ENCODE assay signal across 8 cellular contexts in genomic region chr17:47895856-47896671, GRCh38. TPM values are rescaled to one million over a fixed set of nuclear protein-coding genes. Genes with fewer than 3 reads are reported as not detected.
A peak's percentile ranks its signal among the peaks of the same experiment; 100 is the strongest.
DNase-seq lines count a peak whose midpoint lies in the region; ATAC-seq and TF ChIP-seq lines count a peak whose summit lies in the region.

Gene SP2, plus strand, starts transcription at chr17:47896236. Its CDS starts 51 bp downstream, at chr17:47896287.

- peaks cover 6% of the 10 kb centered on the region for H3K36me3 Mint-ChIP-seq in IgD-negative memory B cell

- H3K27me3 ChIP-seq in mononuclear cell (ENCODE audit: insufficient read depth, low read length): no peaks in the 10 kb centered on the region

- H3K4me1 Mint-ChIP-seq in IgD-negative memory B cell: peaks cover 15 to 43% (median 32%) of the 10 kb centered on the region in 3 donors

- no peaks in the 10 kb centered on the region for H3K27me3 Mint-ChIP-seq in IgD-negative memory B cell

- H3K4me3 ChIP-seq in epithelial cell of esophagus (ENCODE audit: low read length) (peak within 1 kb of the TSS; percentile 89), mononuclear cell (ENCODE audit: low read length) (peak within 1 kb of the TSS; percentile 89)

- peak; percentile 90 for ATAC-seq in GM21529 (IDR thresholded peaks at IDR 0.05; ENCODE audit: unreplicated experiment)

- TF ChIP-seq CTCF in epithelial cell of esophagus (IDR thresholded peaks at IDR 0.05; ENCODE audit: insufficient read depth, low read depth, low read length, missing control alignments): no peak

- no peaks in the 10 kb centered on the region for H3K9me3 ChIP-seq in mononuclear cell (ENCODE audit: low read depth, low read length)

- peak within 1 kb of the TSS; percentile 94 to 99 (median 97) for H3K27ac Mint-ChIP-seq in IgD-negative memory B cell

- peaks cover 49% of the 10 kb centered on the region for H3K4me1 ChIP-seq in mononuclear cell (ENCODE audit: insufficient read depth, low read length)

- DNase-seq in DMS 273 treated with DMSO at 0.1 percent for 48 hours (lab: John Stamatoyannopoulos, UW): peak; percentile 100
- peak; percentile 98 for DNase-seq in OCI-M2 (lab: John Stamatoyannopoulos, UW; ENCODE audit: unreplicated experiment)
- peak; percentile 100 for DNase-seq in activated T-cell treated with anti-CD3 and anti-CD28 coated beads for 4 hours
- peak; percentile 100 for DNase-seq in epithelial cell of esophagus (ENCODE audit: low read depth)
- DNase-seq in stimulated activated CD8-positive, alpha-beta memory T cell treated with anti-CD3 and anti-CD28 coated beads, Interleukin-4, amount 100 ng/mL, for 1 hour (ENCODE audit: low read depth in 2 of 2, low spot score in 1 of 2): peak; percentile 96 to 98

- no peaks in the 10 kb centered on the region for H3K9me3 Mint-ChIP-seq in IgD-negative memory B cell

- peak within 1 kb of the TSS; percentile 96 to 98 (median 97) for H3K4me3 Mint-ChIP-seq in IgD-negative memory B cell

RNA-seq across cellular contexts. Expression of gene SP2, which starts in this region (rescaled TPM):
- polyA plus RNA-seq in IgD-negative memory B cell: 13.7 TPM
- 2.5 TPM for total RNA-seq in mononuclear cell

Comparison
In these comparisons a context has a peak if more than half of its experiments do, and no peak if none do; other contexts are left out.
1. Peak in every context shown above with its lines: DNase-seq, ATAC-seq and H3K4me3 ChIP-seq.